In genomic region chr1:172442843-172443565, GRCh38 we compare ENCODE assay signal across 8 cellular contexts. TPM values are rescaled to one million over a fixed set of nuclear protein-coding genes. Genes with fewer than 3 reads are reported as not detected.
DNase-seq lines count a peak whose midpoint lies in the region; ATAC-seq, FAIRE-seq and TF ChIP-seq lines count a peak whose summit lies in the region.

No MANE protein-coding gene starts in this region.

- peak overlapping the region; percentile 93 for H3K9ac ChIP-seq in astrocyte (ENCODE audit: low read length)

- H3K27ac ChIP-seq in astrocyte (ENCODE audit: low read depth, low read length) = peak overlapping the region; percentile 74
- H3K27ac ChIP-seq in lower lobe of right lung = peak overlapping the region; percentile 85
- peak overlapping the region in 2 of 4 donors; percentile 82 to 92 for H3K27ac ChIP-seq in upper lobe of left lung

- intact Hi-C loops in activated naive CD4-positive, alpha-beta T cell treated with anti-CD3 and anti-CD28 coated beads for 36 hours (cut with micrococcal nuclease) = loop anchor here (5.0 kb wide), 1 partner anchor 46 kb away; no protein-coding TSS in a partner anchor
- intact Hi-C loops in lower lobe of right lung (cut with DNase I) = no loop called here
- intact Hi-C loops in sciatic nerve (cut with DNase I) = no loop called here

- CTCF ChIA-PET in activated naive CD4-positive, alpha-beta T cell treated with anti-CD3 and anti-CD28 coated beads for 36 hours (lab: Charles Lee) = interaction anchor here (0.7 to 6.2 kb wide), 11 partner anchors 12 to 439 kb away, joined by 3 to 88 read pairs (median 4); no protein-coding TSS in a partner anchor

- no peak for TF ChIP-seq EP300 in upper lobe of left lung (IDR thresholded peaks at IDR 0.05)

- no peaks in the 10 kb centered on the region for H3K36me3 ChIP-seq in astrocyte (ENCODE audit: insufficient read depth, low read length)
- H3K36me3 ChIP-seq in lower lobe of right lung = no peaks in the 10 kb centered on the region
- H3K36me3 ChIP-seq in upper lobe of left lung = no peaks in the 10 kb centered on the region

- 63 to 65% methylated on average over 3 of the region's 3 CpGs for WGBS in upper lobe of left lung, 2 donors

- no peak for DNase-seq in activated naive CD4-positive, alpha-beta T cell treated with anti-CD3 and anti-CD28 coated beads for 36 hours
- no peak for DNase-seq in activated naive CD4-positive, alpha-beta T cell treated with anti-CD3 and anti-CD28 coated beads, Interleukin-2, amount 50 U/mL, for 16 hours
- no peak for DNase-seq in astrocyte (ENCODE audit: low read depth)
- no peak for DNase-seq in lower lobe of right lung
- no peak for DNase-seq in upper lobe of left lung
- no peak for DNase-seq in NCI-H748 treated with DMSO at 0.1 percent for 48 hours (lab: John Stamatoyannopoulos, UW)
- DNase-seq in sciatic nerve (ENCODE audit: low spot score) = no peak

- H2AFZ ChIP-seq in astrocyte (ENCODE audit: low read depth, low read length) = peak overlapping the region; percentile 74

- peaks cover 35% of the 10 kb centered on the region for H3K4me1 Mint-ChIP-seq in activated naive CD4-positive, alpha-beta T cell treated with anti-CD3 and anti-CD28 coated beads for 36 hours (ENCODE audit: low read depth)
- peaks cover 9% of the 10 kb centered on the region for H3K4me1 Mint-ChIP-seq in astrocyte (ENCODE audit: low read depth, unreplicated experiment)

- peak overlapping the region; percentile 86 for H3K27ac Mint-ChIP-seq in activated naive CD4-positive, alpha-beta T cell treated with anti-CD3 and anti-CD28 coated beads for 36 hours
- H3K27ac Mint-ChIP-seq in astrocyte (ENCODE audit: unreplicated experiment) = peak overlapping the region; percentile 65

- H3K4me1 ChIP-seq in astrocyte (ENCODE audit: insufficient read depth, low read length) = peaks cover 7% of the 10 kb centered on the region
- peaks cover 18% of the 10 kb centered on the region for H3K4me1 ChIP-seq in lower lobe of right lung
- H3K4me1 ChIP-seq in upper lobe of left lung = peaks cover 9 to 28% (median 19%) of the 10 kb centered on the region in 4 donors

- H3K4me3 ChIP-seq in astrocyte (ENCODE audit: insufficient read depth, low read depth, low read length) (peak overlapping the region; percentile 73), lower lobe of right lung (peak overlapping the region; percentile 79), upper lobe of left lung (peak overlapping the region; percentile 46 to 98 (median 88))

- peak overlapping the region; percentile 86 for H3K4me3 Mint-ChIP-seq in activated naive CD4-positive, alpha-beta T cell treated with anti-CD3 and anti-CD28 coated beads for 36 hours
- H3K4me3 Mint-ChIP-seq in astrocyte (ENCODE audit: unreplicated experiment) = peak overlapping the region; percentile 97

- TF ChIP-seq CTCF in astrocyte (IDR thresholded peaks at IDR 0.05; ENCODE audit: insufficient read depth, low read depth, low read length) = no peak
- no peak for TF ChIP-seq CTCF in lower lobe of right lung (IDR thresholded peaks at IDR 0.05)
- no peak for TF ChIP-seq CTCF in upper lobe of left lung (IDR thresholded peaks at IDR 0.05)

- H3K9me3 Mint-ChIP-seq in activated naive CD4-positive, alpha-beta T cell treated with anti-CD3 and anti-CD28 coated beads for 36 hours = no peaks in the 10 kb centered on the region
- H3K9me3 Mint-ChIP-seq in astrocyte (ENCODE audit: unreplicated experiment) = no peaks in the 10 kb centered on the region

- no peaks in the 10 kb centered on the region for H3K9me3 ChIP-seq in astrocyte (ENCODE audit: insufficient read depth, low read depth, low read length)
- H3K9me3 ChIP-seq in lower lobe of right lung = no peaks in the 10 kb centered on the region
- no peaks in the 10 kb centered on the region for H3K9me3 ChIP-seq in upper lobe of left lung

- H3K36me3 Mint-ChIP-seq in activated naive CD4-positive, alpha-beta T cell treated with anti-CD3 and anti-CD28 coated beads for 36 hours (ENCODE audit: low read depth) = peaks cover 18% of the 10 kb centered on the region
- H3K36me3 Mint-ChIP-seq in astrocyte (ENCODE audit: low read depth, unreplicated experiment) = peaks cover 8% of the 10 kb centered on the region

- no peaks in the 10 kb centered on the region for H4K20me1 ChIP-seq in astrocyte (ENCODE audit: insufficient read depth, low read length)

- H3K4me2 ChIP-seq in astrocyte (ENCODE audit: low read length) = peak overlapping the region; percentile 87

- TF ChIP-seq POLR2A in upper lobe of left lung (IDR thresholded peaks at IDR 0.05) = no peak

- FAIRE-seq in astrocyte (lab: Jason Lieb, UNC) = no peak

- ATAC-seq in lower lobe of right lung (no peak), upper lobe of left lung (ENCODE audit: low FRiP score in 2 of 2) (no peak), GM18519 (IDR thresholded peaks at IDR 0.05; ENCODE audit: low FRiP score, unreplicated experiment) (no peak), sciatic nerve (no peak)

- H3K27me3 ChIP-seq in astrocyte (ENCODE audit: insufficient read depth, low read length) = no peaks in the 10 kb centered on the region
- H3K27me3 ChIP-seq in lower lobe of right lung (ENCODE audit: low read depth) = no peaks in the 10 kb centered on the region
- no peaks in the 10 kb centered on the region for H3K27me3 ChIP-seq in upper lobe of left lung

- peaks cover 50% of the 10 kb centered on the region for H3K79me2 ChIP-seq in astrocyte (ENCODE audit: insufficient read depth, low read length)

- no peaks in the 10 kb centered on the region for H3K27me3 Mint-ChIP-seq in activated naive CD4-positive, alpha-beta T cell treated with anti-CD3 and anti-CD28 coated beads for 36 hours (ENCODE audit: low read depth)
- H3K27me3 Mint-ChIP-seq in astrocyte (ENCODE audit: low read depth, unreplicated experiment) = no peaks in the 10 kb centered on the region

RNA-seq across cellular contexts. Expression of gene PIGC, which starts 0.9 kb away (rescaled TPM):
- total RNA-seq in activated naive CD4-positive, alpha-beta T cell treated with anti-CD3 and anti-CD28 coated beads for 36 hours = 10 to 100 TPM; 17.5 to 18.7 TPM
- 17.8 and 19.5 TPM in 2 replicates for total RNA-seq in astrocyte
- 22.8 TPM for total RNA-seq in lower lobe of right lung
- 10 to 100 TPM in 5 of 6 donors, 1 to 10 TPM in 1; 5.9 to 23.4 (median 19.3) TPM for total RNA-seq in upper lobe of left lung
- total RNA-seq in sciatic nerve = 19.1 TPM

RNA-seq across cellular contexts. Expression of gene C1orf105, which starts 22.5 kb away (rescaled TPM):
- not detected for total RNA-seq in activated naive CD4-positive, alpha-beta T cell treated with anti-CD3 and anti-CD28 coated beads for 36 hours
- total RNA-seq in astrocyte (not detected in 2 replicates), lower lobe of right lung (not detected), upper lobe of left lung (not detected), sciatic nerve (not detected)
